Comparison of ENCODE assay signal across 12 cellular contexts in genomic region chr15:97652700-97653167, GRCh38.
DNase-seq lines count a peak whose midpoint lies in the region; ATAC-seq and TF ChIP-seq lines count a peak whose summit lies in the region.
"Had no signal": no experiment of that assay in that cellular context is flagged by ENCODE, and none has a peak within 500 bp of the region (broad histone marks: within the 10 kb centered on the region; RNA-seq: fewer than 3 reads in every experiment).

No MANE protein-coding gene starts in this region.

- H3K27ac Mint-ChIP-seq in activated CD4-positive, alpha-beta memory T cell treated with anti-CD3 and anti-CD28 coated beads for 36 hours: no peak overlapping the region

- no peak overlapping the region for H2BK20ac ChIP-seq in IMR-90 (ENCODE audit: low read depth, low read length)

- no peaks in the 10 kb centered on the region for H3K36me3 ChIP-seq in IMR-90 (ENCODE audit: control insufficient read depth, insufficient read depth, low read length)
- no peaks in the 10 kb centered on the region for H3K36me3 ChIP-seq in trophoblast cell (ENCODE audit: control insufficient read depth in 1 of 2, insufficient read depth in 2 of 2, low read length in 2 of 2)
- H3K36me3 ChIP-seq: ascending aorta, gastroesophageal sphincter, right lobe of liver had no signal

- no peak overlapping the region for H3K14ac ChIP-seq in IMR-90 (replicated peaks; ENCODE audit: low read depth, low read length)
- H3K14ac ChIP-seq in trophoblast cell (ENCODE audit: low read length): no peak overlapping the region

- H4K12ac ChIP-seq in trophoblast cell (ENCODE audit: low read depth, low read length): no peak overlapping the region

- TF ChIP-seq POLR2A in IMR-90 (IDR thresholded peaks at IDR 0.05; ENCODE audit: low read depth, low read length): no peak

- no peak overlapping the region for H2BK15ac ChIP-seq in IMR-90 (ENCODE audit: low read depth, low read length)

- WGBS in IMR-90 (ENCODE audit: extremely low coverage in 2 of 2, insufficient read length in 1 of 2), 2 experiments: 2% methylated on average over 8 of the region's 32 CpGs; no CpG with 5 or more reads in 1 of the 2 experiments
- WGBS in trophoblast cell (ENCODE audit: extremely low coverage, insufficient coverage, insufficient read length): no CpG with 5 or more reads among the region's 32 CpGs

- in situ Hi-C loops in IMR-90 (cut with MboI; ENCODE audit: low sequenced_read_pairs): no loop called here

- H3K27me3 ChIP-seq in IMR-90 (ENCODE audit: control insufficient read depth, insufficient read depth, low read length) (no peaks in the 10 kb centered on the region), trophoblast cell (ENCODE audit: insufficient read depth, low read length) (peaks cover 9% of the 10 kb centered on the region)
- H3K27me3 ChIP-seq: ascending aorta, gastroesophageal sphincter, right lobe of liver had no signal

- no peaks in the 10 kb centered on the region for H3K36me3 Mint-ChIP-seq in activated CD4-positive, alpha-beta memory T cell treated with anti-CD3 and anti-CD28 coated beads for 36 hours

- CTCF ChIA-PET in IMR-90 (lab: Yijun Ruan, JAX): no interaction called here
- CTCF ChIA-PET in activated CD4-positive, alpha-beta memory T cell treated with anti-CD3 and anti-CD28 coated beads for 36 hours (lab: Charles Lee): no interaction called here

- no peak overlapping the region for H2AK9ac ChIP-seq in IMR-90 (replicated peaks; ENCODE audit: low read depth, low read length, poor library complexity)

- no peak overlapping the region for H4K91ac ChIP-seq in IMR-90 (ENCODE audit: insufficient read depth, low read depth, low read length)
- no peak overlapping the region for H4K91ac ChIP-seq in trophoblast cell (ENCODE audit: low read depth, low read length)

- H3K79me1 ChIP-seq in IMR-90 (ENCODE audit: low read depth in 1 of 2, low read length in 2 of 2) (no peaks in the 10 kb centered on the region), trophoblast cell (ENCODE audit: low read length) (no peaks in the 10 kb centered on the region)

- intact Hi-C loops in IMR-90 (cut with micrococcal nuclease) (no loop called here), left cardiac atrium (cut with DNase I) (no loop called here)
- intact Hi-C loops in activated CD4-positive, alpha-beta memory T cell treated with anti-CD3 and anti-CD28 coated beads for 36 hours (cut with micrococcal nuclease): no loop called here

- no peaks in the 10 kb centered on the region for H4K20me1 ChIP-seq in IMR-90 (ENCODE audit: insufficient read depth, low read length)

- ATAC-seq in IMR-90 (ENCODE audit: low read depth): no peak
- ATAC-seq in left cardiac atrium: peak; percentile 27 to 52
- ATAC-seq in HG02610 (IDR thresholded peaks at IDR 0.05; ENCODE audit: unreplicated experiment): no peak
- ATAC-seq: gastroesophageal sphincter had no signal

- H3K18ac ChIP-seq in IMR-90 (ENCODE audit: low read depth, low read length): no peak overlapping the region
- no peak overlapping the region for H3K18ac ChIP-seq in trophoblast cell (ENCODE audit: low read length)

- H4K8ac ChIP-seq in IMR-90 (ENCODE audit: low read depth in 2 of 2, low read length in 2 of 2) (no peak overlapping the region), trophoblast cell (ENCODE audit: low read depth, low read length) (no peak overlapping the region)

- H3K23ac ChIP-seq in IMR-90 (ENCODE audit: low read depth, low read length) (no peak overlapping the region), trophoblast cell (ENCODE audit: low read length) (no peak overlapping the region)

- dilution Hi-C loops in IMR-90 (cut with HindIII; ENCODE audit: low sequenced_read_pairs, unreplicated experiment): no loop called here

- H3K27me3 Mint-ChIP-seq in activated CD4-positive, alpha-beta memory T cell treated with anti-CD3 and anti-CD28 coated beads for 36 hours: no peaks in the 10 kb centered on the region

- POLR2A ChIA-PET in IMR-90 (lab: Charles Lee; ENCODE audit: unreplicated experiment): no interaction called here
- POLR2A ChIA-PET in activated CD4-positive, alpha-beta memory T cell treated with anti-CD3 and anti-CD28 coated beads for 36 hours (lab: Charles Lee): no interaction called here

- H3K4me1 ChIP-seq in IMR-90 (ENCODE audit: control insufficient read depth, insufficient read depth, low read length) (no peaks in the 10 kb centered on the region), trophoblast cell (ENCODE audit: control insufficient read depth in 1 of 2, insufficient read depth in 2 of 2, low read length in 2 of 2) (peaks cover 0 to 3% of the 10 kb centered on the region in 2 experiments)
- H3K4me1 ChIP-seq: ascending aorta, right lobe of liver had no signal

- peaks cover 10% of the 10 kb centered on the region for H3K9me3 Mint-ChIP-seq in activated CD4-positive, alpha-beta memory T cell treated with anti-CD3 and anti-CD28 coated beads for 36 hours

- H2BK5ac ChIP-seq in IMR-90 (ENCODE audit: low read depth, low read length, poor library complexity, severe bottlenecking): no peak overlapping the region
- no peak overlapping the region for H2BK5ac ChIP-seq in trophoblast cell (ENCODE audit: low read depth, low read length, poor library complexity)

- H4K5ac ChIP-seq in IMR-90 (ENCODE audit: low read depth, low read length): no peak overlapping the region

- DNase-seq in IMR-90 (no peak), NCI-H69 (lab: John Stamatoyannopoulos, UW) (peak; percentile 62), left cardiac atrium (peak; percentile 21), trophoblast cell (peak in 1 of 2 donors; percentile 20), NCI-H446 (lab: John Stamatoyannopoulos, UW) (no peak), kidney glomerular epithelial cell (lab: John Stamatoyannopoulos, UW) (no peak)
- no peak for DNase-seq in activated CD4-positive, alpha-beta memory T cell treated with anti-CD3 and anti-CD28 coated beads for 36 hours
- DNase-seq: activated CD4-positive, alpha-beta T cell treated with anti-CD3 and anti-CD28 coated beads for 4 hours; right lobe of liver had no signal

- no peak overlapping the region for H2AK5ac ChIP-seq in IMR-90 (ENCODE audit: low read depth, low read length)
- H2AK5ac ChIP-seq in trophoblast cell (ENCODE audit: low read length): no peak overlapping the region

- no peaks in the 10 kb centered on the region for H3K4me1 Mint-ChIP-seq in activated CD4-positive, alpha-beta memory T cell treated with anti-CD3 and anti-CD28 coated beads for 36 hours (ENCODE audit: low read depth)

- TF ChIP-seq RAD21 in IMR-90 (IDR thresholded peaks at IDR 0.05; ENCODE audit: low read length): no peak

- peak overlapping the region; percentile 43 for H2AFZ ChIP-seq in IMR-90 (replicated peaks; ENCODE audit: low read length, poor library complexity)
- H2AFZ ChIP-seq in trophoblast cell (ENCODE audit: insufficient read depth, low read length, poor library complexity): no peak overlapping the region

- no peaks in the 10 kb centered on the region for H3K79me2 ChIP-seq in trophoblast cell (ENCODE audit: control insufficient read depth, insufficient read depth, low read length, poor library complexity)

- no peak overlapping the region for H3K4me3 Mint-ChIP-seq in activated CD4-positive, alpha-beta memory T cell treated with anti-CD3 and anti-CD28 coated beads for 36 hours

- H3K4me3 ChIP-seq in IMR-90 (ENCODE audit: insufficient read depth, low read depth, low read length) (no peak overlapping the region), trophoblast cell (ENCODE audit: low read depth, low read length) (no peak overlapping the region)
- H3K4me3 ChIP-seq: right lobe of liver had no signal

- no peak overlapping the region for H3K9ac ChIP-seq in IMR-90 (ENCODE audit: low read depth, low read length)
- H3K9ac ChIP-seq in trophoblast cell (ENCODE audit: low read length): no peak overlapping the region

- H2BK120ac ChIP-seq in IMR-90 (ENCODE audit: low read depth, low read length) (no peak overlapping the region), trophoblast cell (ENCODE audit: insufficient read depth, low read length, poor library complexity) (no peak overlapping the region)

- H3K27ac ChIP-seq in IMR-90 (ENCODE audit: insufficient read depth, low read length) (no peak overlapping the region), trophoblast cell (ENCODE audit: low read depth, low read length) (no peak overlapping the region)
- H3K27ac ChIP-seq: ascending aorta, gastroesophageal sphincter, right lobe of liver had no signal

- no peaks in the 10 kb centered on the region for H3K9me1 ChIP-seq in IMR-90 (ENCODE audit: insufficient read depth, low read length)

- no peak overlapping the region for H2BK12ac ChIP-seq in trophoblast cell (ENCODE audit: low read length)

- no peak for TF ChIP-seq CTCF in IMR-90 (conservative IDR thresholded peaks at IDR 0.05; ENCODE audit: low read depth, low read length)

- BruUV-seq in IMR-90 (replicated peaks; lab: Mats Ljungman, UMichigan): no TSS peak

- H3K9me3 ChIP-seq in IMR-90 (ENCODE audit: control insufficient read depth, insufficient read depth, low read length) (peaks cover 16% of the 10 kb centered on the region), trophoblast cell (ENCODE audit: insufficient read depth, low read depth, low read length) (no peaks in the 10 kb centered on the region)
- H3K9me3 ChIP-seq: ascending aorta, gastroesophageal sphincter, right lobe of liver had no signal

- H3K4ac ChIP-seq in IMR-90 (ENCODE audit: low read depth, low read length) (no peak overlapping the region), trophoblast cell (ENCODE audit: low read depth, low read length) (no peak overlapping the region)

- no peak overlapping the region for H3K4me2 ChIP-seq in IMR-90 (ENCODE audit: low read depth, low read length)
- H3K4me2 ChIP-seq in trophoblast cell (ENCODE audit: low read length): peak overlapping the region; percentile 46

- H3K56ac ChIP-seq in IMR-90 (ENCODE audit: extremely low read depth, insufficient read depth, low read length): no peak overlapping the region

TF ChIP-seq in IMR-90, 13 proteins besides CTCF, POLR2A, EP300 and RAD21 (continues in another document):
- TF ChIP-seq MXI1 (IDR thresholded peaks at IDR 0.05; ENCODE audit: borderline replicate concordance, low read depth, low read length) (no peak), FOS (IDR thresholded peaks at IDR 0.05; ENCODE audit: low read depth, low read length) (no peak)
- TF ChIP-seq, protein P1, sequence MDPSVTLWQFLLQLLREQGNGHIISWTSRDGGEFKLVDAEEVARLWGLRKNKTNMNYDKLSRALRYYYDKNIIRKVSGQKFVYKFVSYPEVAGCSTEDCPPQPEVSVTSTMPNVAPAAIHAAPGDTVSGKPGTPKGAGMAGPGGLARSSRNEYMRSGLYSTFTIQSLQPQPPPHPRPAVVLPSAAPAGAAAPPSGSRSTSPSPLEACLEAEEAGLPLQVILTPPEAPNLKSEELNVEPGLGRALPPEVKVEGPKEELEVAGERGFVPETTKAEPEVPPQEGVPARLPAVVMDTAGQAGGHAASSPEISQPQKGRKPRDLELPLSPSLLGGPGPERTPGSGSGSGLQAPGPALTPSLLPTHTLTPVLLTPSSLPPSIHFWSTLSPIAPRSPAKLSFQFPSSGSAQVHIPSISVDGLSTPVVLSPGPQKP (IDR thresholded peaks at IDR 0.05; ENCODE audit: borderline replicate concordance, low read depth, low read length): no peak

Comparison
In these comparisons a context has a peak if more than half of its experiments do, and no peak if none do; other contexts are left out.
1. ATAC-seq: peak in left cardiac atrium (2 of 2); none in IMR-90 (single experiment) and HG02610 (single experiment).
2. DNase-seq: peak in NCI-H69 (single experiment) and left cardiac atrium (single experiment); none in IMR-90 (single experiment), NCI-H446 (0 of 2), activated CD4-positive, alpha-beta memory T cell treated with anti-CD3 and anti-CD28 coated beads for 36 hours (single experiment) and kidney glomerular epithelial cell (single experiment).